13 cellular contexts compared by ENCODE assay signal in genomic region chr16:10923650-10924214, GRCh38. TPM values are rescaled to one million over a fixed set of nuclear protein-coding genes. Genes with fewer than 3 reads are reported as not detected.
A peak's percentile ranks its signal among the peaks of the same experiment; 100 is the strongest.
DNase-seq lines count a peak whose midpoint lies in the region; ATAC-seq and TF ChIP-seq lines count a peak whose summit lies in the region.
"Had no signal": no experiment of that assay in that cellular context is flagged by ENCODE, and none has a peak within 500 bp of the region (broad histone marks: within the 10 kb centered on the region; RNA-seq: fewer than 3 reads in every experiment).

No MANE protein-coding gene starts in this region.

- POLR2A ChIA-PET in HEK293T (lab: Yijun Ruan, JAX): interaction anchor here (1.5 kb wide), 1 partner anchor 19 kb away, joined by 3 read pairs; the partner anchor contains the start of gene DEXI

- peak; percentile 79 for ATAC-seq in left ventricle myocardium superior
- no peak for ATAC-seq in GM21526 (IDR thresholded peaks at IDR 0.05; ENCODE audit: low FRiP score, unreplicated experiment)
- ATAC-seq: lower lobe of right lung had no signal

- CTCF ChIA-PET in HEK293T (lab: Yijun Ruan, JAX): no interaction called here

- intact Hi-C loops in left ventricle myocardium superior (cut with micrococcal nuclease): loop anchor here (10.0 kb wide), 1 partner anchor 99 kb away; no protein-coding TSS in a partner anchor

- peak; percentile 29 for DNase-seq in NCI-H2029 (lab: John Stamatoyannopoulos, UW)
- no peak for DNase-seq in NCI-H2029 treated with DMSO at 0.1 percent for 48 hours (lab: John Stamatoyannopoulos, UW)
- peak; percentile 91 for DNase-seq in left ventricle myocardium superior
- peak; percentile 64 for DNase-seq in putamen (ENCODE audit: low spot score)
- DNase-seq in activated gamma-delta T cell (lab: John Stamatoyannopoulos, UW): no peak
- DNase-seq in NCI-H226: no peak
- DNase-seq in HEK293T (ENCODE audit: extremely low spot score): no peak
- DNase-seq: activated naive CD8-positive, alpha-beta T cell treated with anti-CD3 and anti-CD28 coated beads, Interleukin-2, amount 10 ng/mL, durations not matched to agents 7 days and 5 days; GOT3; lower lobe of right lung; RPMI8226 had no signal

TF ChIP-seq in HEK293T, 16 proteins besides CTCF, POLR2A, EP300 and RAD21:
- TF ChIP-seq HDGF (IDR thresholded peaks at IDR 0.05; ENCODE audit: borderline replicate concordance): no peak
- TF ChIP-seq L3MBTL2 (conservative IDR thresholded peaks at IDR 0.05): no peak
- no peak for TF ChIP-seq SUZ12 (IDR thresholded peaks at IDR 0.05)
- no peak for TF ChIP-seq BHLHE40 (IDR thresholded peaks at IDR 0.05; ENCODE audit: borderline replicate concordance)
- TF ChIP-seq ZNF384 (IDR thresholded peaks at IDR 0.05): no peak
- no peak for TF ChIP-seq SP1 (IDR thresholded peaks at IDR 0.05)
- TF ChIP-seq ARNT (IDR thresholded peaks at IDR 0.05): no peak
- TF ChIP-seq FOXA1 (IDR thresholded peaks at IDR 0.05): no peak
- TF ChIP-seq, protein P1, sequence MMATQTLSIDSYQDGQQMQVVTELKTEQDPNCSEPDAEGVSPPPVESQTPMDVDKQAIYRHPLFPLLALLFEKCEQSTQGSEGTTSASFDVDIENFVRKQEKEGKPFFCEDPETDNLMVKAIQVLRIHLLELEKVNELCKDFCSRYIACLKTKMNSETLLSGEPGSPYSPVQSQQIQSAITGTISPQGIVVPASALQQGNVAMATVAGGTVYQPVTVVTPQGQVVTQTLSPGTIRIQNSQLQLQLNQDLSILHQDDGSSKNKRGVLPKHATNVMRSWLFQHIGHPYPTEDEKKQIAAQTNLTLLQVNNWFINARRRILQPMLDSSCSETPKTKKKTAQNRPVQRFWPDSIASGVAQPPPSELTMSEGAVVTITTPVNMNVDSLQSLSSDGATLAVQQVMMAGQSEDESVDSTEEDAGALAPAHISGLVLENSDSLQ (IDR thresholded peaks at IDR 0.05): no peak
- TF ChIP-seq FOXK2 (IDR thresholded peaks at IDR 0.05): no peak
- no peak for TF ChIP-seq CTBP1 (IDR thresholded peaks at IDR 0.05; ENCODE audit: borderline replicate concordance)
- TF ChIP-seq NFRKB (IDR thresholded peaks at IDR 0.05): no peak

RNA-seq across cellular contexts. Expression of gene DEXI, which starts 18.5 kb away (rescaled TPM):
- 124 TPM for total RNA-seq in left ventricle myocardium superior

RNA-seq across cellular contexts. Expression of gene CLEC16A, which starts 20.6 kb away (rescaled TPM):
- total RNA-seq in left ventricle myocardium superior: 20.6 TPM

RNA-seq across cellular contexts. Expression of gene CIITA, which starts 46.7 kb away (rescaled TPM):
- total RNA-seq in left ventricle myocardium superior: 12.2 TPM
- total RNA-seq: NCI-H460 had no signal

Comparison
In these comparisons a context has a peak if more than half of its experiments do, and no peak if none do; other contexts are left out.
1. DNase-seq: peak in NCI-H2029 (single experiment), left ventricle myocardium superior (single experiment) and putamen (single experiment); none in NCI-H2029 treated with DMSO at 0.1 percent for 48 hours (single experiment), activated gamma-delta T cell (single experiment), NCI-H226 (single experiment) and HEK293T (single experiment).